1 cellular context compared by ENCODE assay signal in genomic region chr12:120693848-120694247, GRCh38.
TF ChIP-seq lines count a peak whose summit lies in the region.

No MANE protein-coding gene starts in this region.

TF ChIP-seq in GM23338, 12 proteins besides CTCF, POLR2A, EP300 and RAD21 (continued from another document):
- TF ChIP-seq ETS1 (IDR thresholded peaks at IDR 0.05) (no peak), NANOG (IDR thresholded peaks at IDR 0.05; ENCODE audit: borderline replicate concordance) (no peak), EZH2phosphoT487 (IDR thresholded peaks at IDR 0.05; ENCODE audit: unreplicated experiment) (no peak), ZNF114 (CRISPR knock-in tag; IDR thresholded peaks at IDR 0.05) (no peak), ZNF331 (CRISPR knock-in tag; IDR thresholded peaks at IDR 0.05; ENCODE audit: low read depth) (no peak), CREB1 (CRISPR knock-in tag; IDR thresholded peaks at IDR 0.05; ENCODE audit: low read depth) (no peak), EZH2 (IDR thresholded peaks at IDR 0.05; ENCODE audit: low read depth, unreplicated experiment) (no peak), JUNB (IDR thresholded peaks at IDR 0.05; ENCODE audit: unreplicated experiment) (no peak), POLR2AphosphoS5 (IDR thresholded peaks at IDR 0.05; ENCODE audit: low read depth) (no peak)
- TF ChIP-seq, protein P1, sequence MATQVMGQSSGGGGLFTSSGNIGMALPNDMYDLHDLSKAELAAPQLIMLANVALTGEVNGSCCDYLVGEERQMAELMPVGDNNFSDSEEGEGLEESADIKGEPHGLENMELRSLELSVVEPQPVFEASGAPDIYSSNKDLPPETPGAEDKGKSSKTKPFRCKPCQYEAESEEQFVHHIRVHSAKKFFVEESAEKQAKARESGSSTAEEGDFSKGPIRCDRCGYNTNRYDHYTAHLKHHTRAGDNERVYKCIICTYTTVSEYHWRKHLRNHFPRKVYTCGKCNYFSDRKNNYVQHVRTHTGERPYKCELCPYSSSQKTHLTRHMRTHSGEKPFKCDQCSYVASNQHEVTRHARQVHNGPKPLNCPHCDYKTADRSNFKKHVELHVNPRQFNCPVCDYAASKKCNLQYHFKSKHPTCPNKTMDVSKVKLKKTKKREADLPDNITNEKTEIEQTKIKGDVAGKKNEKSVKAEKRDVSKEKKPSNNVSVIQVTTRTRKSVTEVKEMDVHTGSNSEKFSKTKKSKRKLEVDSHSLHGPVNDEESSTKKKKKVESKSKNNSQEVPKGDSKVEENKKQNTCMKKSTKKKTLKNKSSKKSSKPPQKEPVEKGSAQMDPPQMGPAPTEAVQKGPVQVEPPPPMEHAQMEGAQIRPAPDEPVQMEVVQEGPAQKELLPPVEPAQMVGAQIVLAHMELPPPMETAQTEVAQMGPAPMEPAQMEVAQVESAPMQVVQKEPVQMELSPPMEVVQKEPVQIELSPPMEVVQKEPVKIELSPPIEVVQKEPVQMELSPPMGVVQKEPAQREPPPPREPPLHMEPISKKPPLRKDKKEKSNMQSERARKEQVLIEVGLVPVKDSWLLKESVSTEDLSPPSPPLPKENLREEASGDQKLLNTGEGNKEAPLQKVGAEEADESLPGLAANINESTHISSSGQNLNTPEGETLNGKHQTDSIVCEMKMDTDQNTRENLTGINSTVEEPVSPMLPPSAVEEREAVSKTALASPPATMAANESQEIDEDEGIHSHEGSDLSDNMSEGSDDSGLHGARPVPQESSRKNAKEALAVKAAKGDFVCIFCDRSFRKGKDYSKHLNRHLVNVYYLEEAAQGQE (IDR thresholded peaks at IDR 0.05; ENCODE audit: unreplicated experiment) = no peak
- TF ChIP-seq, protein P2, sequence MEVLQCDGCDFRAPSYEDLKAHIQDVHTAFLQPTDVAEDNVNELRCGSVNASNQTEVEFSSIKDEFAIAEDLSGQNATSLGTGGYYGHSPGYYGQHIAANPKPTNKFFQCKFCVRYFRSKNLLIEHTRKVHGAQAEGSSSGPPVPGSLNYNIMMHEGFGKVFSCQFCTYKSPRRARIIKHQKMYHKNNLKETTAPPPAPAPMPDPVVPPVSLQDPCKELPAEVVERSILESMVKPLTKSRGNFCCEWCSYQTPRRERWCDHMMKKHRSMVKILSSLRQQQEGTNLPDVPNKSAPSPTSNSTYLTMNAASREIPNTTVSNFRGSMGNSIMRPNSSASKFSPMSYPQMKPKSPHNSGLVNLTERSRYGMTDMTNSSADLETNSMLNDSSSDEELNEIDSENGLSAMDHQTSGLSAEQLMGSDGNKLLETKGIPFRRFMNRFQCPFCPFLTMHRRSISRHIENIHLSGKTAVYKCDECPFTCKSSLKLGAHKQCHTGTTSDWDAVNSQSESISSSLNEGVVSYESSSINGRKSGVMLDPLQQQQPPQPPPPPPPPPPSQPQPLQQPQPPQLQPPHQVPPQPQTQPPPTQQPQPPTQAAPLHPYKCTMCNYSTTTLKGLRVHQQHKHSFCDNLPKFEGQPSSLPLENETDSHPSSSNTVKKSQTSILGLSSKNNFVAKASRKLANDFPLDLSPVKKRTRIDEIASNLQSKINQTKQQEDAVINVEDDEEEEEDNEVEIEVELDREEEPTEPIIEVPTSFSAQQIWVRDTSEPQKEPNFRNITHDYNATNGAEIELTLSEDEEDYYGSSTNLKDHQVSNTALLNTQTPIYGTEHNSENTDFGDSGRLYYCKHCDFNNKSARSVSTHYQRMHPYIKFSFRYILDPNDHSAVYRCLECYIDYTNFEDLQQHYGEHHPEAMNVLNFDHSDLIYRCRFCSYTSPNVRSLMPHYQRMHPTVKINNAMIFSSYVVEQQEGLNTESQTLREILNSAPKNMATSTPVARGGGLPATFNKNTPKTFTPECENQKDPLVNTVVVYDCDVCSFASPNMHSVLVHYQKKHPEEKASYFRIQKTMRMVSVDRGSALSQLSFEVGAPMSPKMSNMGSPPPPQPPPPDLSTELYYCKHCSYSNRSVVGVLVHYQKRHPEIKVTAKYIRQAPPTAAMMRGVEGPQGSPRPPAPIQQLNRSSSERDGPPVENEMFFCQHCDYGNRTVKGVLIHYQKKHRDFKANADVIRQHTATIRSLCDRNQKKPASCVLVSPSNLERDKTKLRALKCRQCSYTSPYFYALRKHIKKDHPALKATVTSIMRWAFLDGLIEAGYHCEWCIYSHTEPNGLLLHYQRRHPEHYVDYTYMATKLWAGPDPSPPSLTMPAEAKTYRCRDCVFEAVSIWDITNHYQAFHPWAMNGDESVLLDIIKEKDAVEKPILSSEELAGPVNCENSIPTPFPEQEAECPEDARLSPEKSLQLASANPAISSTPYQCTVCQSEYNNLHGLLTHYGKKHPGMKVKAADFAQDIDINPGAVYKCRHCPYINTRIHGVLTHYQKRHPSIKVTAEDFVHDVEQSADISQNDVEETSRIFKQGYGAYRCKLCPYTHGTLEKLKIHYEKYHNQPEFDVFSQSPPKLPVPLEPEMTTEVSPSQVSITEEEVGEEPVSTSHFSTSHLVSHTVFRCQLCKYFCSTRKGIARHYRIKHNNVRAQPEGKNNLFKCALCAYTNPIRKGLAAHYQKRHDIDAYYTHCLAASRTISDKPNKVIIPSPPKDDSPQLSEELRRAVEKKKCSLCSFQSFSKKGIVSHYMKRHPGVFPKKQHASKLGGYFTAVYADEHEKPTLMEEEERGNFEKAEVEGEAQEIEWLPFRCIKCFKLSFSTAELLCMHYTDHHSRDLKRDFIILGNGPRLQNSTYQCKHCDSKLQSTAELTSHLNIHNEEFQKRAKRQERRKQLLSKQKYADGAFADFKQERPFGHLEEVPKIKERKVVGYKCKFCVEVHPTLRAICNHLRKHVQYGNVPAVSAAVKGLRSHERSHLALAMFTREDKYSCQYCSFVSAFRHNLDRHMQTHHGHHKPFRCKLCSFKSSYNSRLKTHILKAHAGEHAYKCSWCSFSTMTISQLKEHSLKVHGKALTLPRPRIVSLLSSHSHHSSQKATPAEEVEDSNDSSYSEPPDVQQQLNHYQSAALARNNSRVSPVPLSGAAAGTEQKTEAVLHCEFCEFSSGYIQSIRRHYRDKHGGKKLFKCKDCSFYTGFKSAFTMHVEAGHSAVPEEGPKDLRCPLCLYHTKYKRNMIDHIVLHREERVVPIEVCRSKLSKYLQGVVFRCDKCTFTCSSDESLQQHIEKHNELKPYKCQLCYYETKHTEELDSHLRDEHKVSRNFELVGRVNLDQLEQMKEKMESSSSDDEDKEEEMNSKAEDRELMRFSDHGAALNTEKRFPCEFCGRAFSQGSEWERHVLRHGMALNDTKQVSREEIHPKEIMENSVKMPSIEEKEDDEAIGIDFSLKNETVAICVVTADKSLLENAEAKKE (CRISPR knock-in tag; IDR thresholded peaks at IDR 0.05) = no peak
